21 cellular contexts compared by ENCODE assay signal in genomic region chr5:96316487-96316886, GRCh38.
"Had no signal": no experiment of that assay in that cellular context is flagged by ENCODE, and none has a peak within 500 bp of the region (broad histone marks: within the 10 kb centered on the region; RNA-seq: fewer than 3 reads in every experiment).

No MANE protein-coding gene starts in this region.

- DNase-seq: activated CD4-positive, alpha-beta T cell treated with anti-CD3 and anti-CD28 coated beads, Interleukin-2, amount 50 U/mL, for 1 hour; activated CD4-positive, CD25-positive, alpha-beta regulatory T cell treated with anti-CD3 and anti-CD28 coated beads, Interleukin-2, amount 50 U/mL, for 72 hours; activated CD8-positive, alpha-beta T cell treated with anti-CD3 and anti-CD28 coated beads, Interleukin-2, amount 10 ng/mL, durations not matched to agents 7 days and 5 days; activated gamma-delta T cell; activated naive CD4-positive, alpha-beta T cell treated with anti-CD3 and anti-CD28 coated beads, Interleukin-2, amount 50 U/mL, for 16 hours; activated naive CD8-positive, alpha-beta T cell treated with anti-CD3 and anti-CD28 coated beads, Interleukin-2, amount 50 U/mL, for 24 hours; effector CD4-positive, alpha-beta T cell; foreskin melanocyte; glutamatergic neuron; hippocampal formation; naive B cell; occipital lobe; posterior cingulate gyrus; spleen; stimulated activated CD4-positive, alpha-beta T cell treated with anti-CD3 and anti-CD28 coated beads, Interleukin-4, amount 100 ng/mL, for 1 hour; stimulated activated naive CD4-positive, alpha-beta T cell; testis had no signal

- H3K27me3 ChIP-seq: cardiac muscle cell, spleen, testis, vagina had no signal

- H3K4me1 ChIP-seq: spleen, testis, vagina had no signal

- H3K36me3 ChIP-seq: cardiac muscle cell, spleen, vagina had no signal

- H3K4me3 ChIP-seq: cardiac muscle cell, spleen, testis, vagina had no signal

- H3K9me3 ChIP-seq: testis, vagina had no signal

- H3K27ac ChIP-seq: cardiac muscle cell, spleen, testis, vagina, VCaP had no signal

- ATAC-seq: activated CD8-positive, alpha-beta T cell treated with anti-CD3 and anti-CD28 coated beads, Interleukin-2, amount 10 ng/mL, durations not matched to agents 7 days and 5 days; activated naive CD8-positive, alpha-beta T cell treated with anti-CD3 and anti-CD28 coated beads, Interleukin-2, amount 50 U/mL, for 24 hours; esophagus mucosa had no signal
